ENCODE assay signal across 13 cellular contexts in the genomic region with DNA sequence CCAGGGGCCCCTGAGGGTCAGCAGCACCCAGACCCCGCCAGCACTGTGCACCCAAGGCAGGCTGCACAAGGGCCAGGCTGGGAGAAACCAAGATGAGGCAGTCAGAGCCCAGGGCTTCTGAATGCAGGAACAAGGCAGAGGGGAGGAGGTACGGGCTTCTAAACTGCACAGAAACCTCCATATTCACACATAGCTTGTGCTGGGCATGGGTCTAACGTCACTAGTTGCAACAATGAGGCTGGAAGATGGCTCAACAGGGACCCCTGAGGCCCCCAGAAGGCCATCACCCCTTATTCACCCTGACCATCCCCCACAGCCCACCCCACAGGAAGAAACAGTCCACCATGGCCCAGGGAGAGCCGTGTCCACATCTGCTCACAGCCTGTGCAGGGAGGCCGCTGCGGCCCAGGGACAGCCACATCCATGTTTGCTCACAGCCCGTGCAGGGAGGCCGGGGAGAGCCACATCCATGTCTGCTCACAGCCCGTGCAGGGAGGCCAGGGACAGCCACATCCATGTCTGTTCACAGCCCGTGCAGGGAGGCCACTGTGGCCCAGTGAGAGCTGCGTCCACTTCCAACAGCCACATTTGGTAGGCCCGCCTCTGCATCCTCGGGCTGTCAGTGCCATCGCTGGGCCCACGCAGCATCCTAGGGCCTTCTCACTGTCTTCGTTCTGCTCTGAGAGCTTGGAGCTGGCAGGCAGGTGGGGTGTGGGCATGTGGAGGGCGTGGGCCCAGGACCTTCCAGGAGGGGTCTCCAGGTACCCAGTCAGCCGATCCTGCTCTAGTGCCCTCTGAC. TPM values are rescaled to one million over a fixed set of nuclear protein-coding genes. Genes with fewer than 3 reads are reported as not detected.
DNase-seq lines count a peak whose midpoint lies in the region; ATAC-seq lines count a peak whose summit lies in the region.
"Had no signal": no experiment of that assay in that cellular context is flagged by ENCODE, and none has a peak within 500 bp of the region (broad histone marks: within the 10 kb centered on the region; RNA-seq: fewer than 3 reads in every experiment).

No MANE protein-coding gene starts in this region.

- H3K27ac Mint-ChIP-seq in activated CD8-positive, alpha-beta memory T cell treated with anti-CD3 and anti-CD28 coated beads, Interleukin-2, amount 10 ng/mL, durations not matched to agents 7 days and 5 days = peak overlapping the region; percentile 24
- H3K27ac Mint-ChIP-seq in stimulated activated memory B cell treated with anti-CD40 and anti-IgM and Interleukin-4, amounts not matched to agents 10 μg/mL and 1 μg/mL and 100 μg/mL, for 72 hours = peak overlapping the region; percentile 97

- ATAC-seq in activated CD8-positive, alpha-beta memory T cell treated with anti-CD3 and anti-CD28 coated beads, Interleukin-2, amount 10 ng/mL, durations not matched to agents 7 days and 5 days = no peak
- peak; percentile 37 for ATAC-seq in HG02571 (IDR thresholded peaks at IDR 0.05; ENCODE audit: unreplicated experiment)
- peak; percentile 12 for ATAC-seq in HG03457 (IDR thresholded peaks at IDR 0.05; ENCODE audit: unreplicated experiment)
- peak; percentile 60 for ATAC-seq in stimulated activated memory B cell treated with anti-CD40 and anti-IgM and Interleukin-4, amounts not matched to agents 10 μg/mL and 1 μg/mL and 100 μg/mL, for 72 hours

- H3K4me1 Mint-ChIP-seq in activated CD8-positive, alpha-beta memory T cell treated with anti-CD3 and anti-CD28 coated beads, Interleukin-2, amount 10 ng/mL, durations not matched to agents 7 days and 5 days = peaks cover 55% of the 10 kb centered on the region
- peaks cover 96% of the 10 kb centered on the region for H3K4me1 Mint-ChIP-seq in stimulated activated memory B cell treated with anti-CD40 and anti-IgM and Interleukin-4, amounts not matched to agents 10 μg/mL and 1 μg/mL and 100 μg/mL, for 72 hours

- CTCF ChIA-PET in activated CD8-positive, alpha-beta memory T cell treated with anti-CD3 and anti-CD28 coated beads, Interleukin-2, amount 10 ng/mL, durations not matched to agents 7 days and 5 days (lab: Charles Lee) = no interaction called here

- H3K4me3 Mint-ChIP-seq in activated CD8-positive, alpha-beta memory T cell treated with anti-CD3 and anti-CD28 coated beads, Interleukin-2, amount 10 ng/mL, durations not matched to agents 7 days and 5 days = no peak overlapping the region
- peak overlapping the region; percentile 72 for H3K4me3 Mint-ChIP-seq in stimulated activated memory B cell treated with anti-CD40 and anti-IgM and Interleukin-4, amounts not matched to agents 10 μg/mL and 1 μg/mL and 100 μg/mL, for 72 hours

- H3K9me3 Mint-ChIP-seq in activated CD8-positive, alpha-beta memory T cell treated with anti-CD3 and anti-CD28 coated beads, Interleukin-2, amount 10 ng/mL, durations not matched to agents 7 days and 5 days (ENCODE audit: low read depth) = no peaks in the 10 kb centered on the region
- H3K9me3 Mint-ChIP-seq in stimulated activated memory B cell treated with anti-CD40 and anti-IgM and Interleukin-4, amounts not matched to agents 10 μg/mL and 1 μg/mL and 100 μg/mL, for 72 hours = no peaks in the 10 kb centered on the region

- peaks cover 25% of the 10 kb centered on the region for H3K36me3 Mint-ChIP-seq in activated CD8-positive, alpha-beta memory T cell treated with anti-CD3 and anti-CD28 coated beads, Interleukin-2, amount 10 ng/mL, durations not matched to agents 7 days and 5 days
- peaks cover 83% of the 10 kb centered on the region for H3K36me3 Mint-ChIP-seq in stimulated activated memory B cell treated with anti-CD40 and anti-IgM and Interleukin-4, amounts not matched to agents 10 μg/mL and 1 μg/mL and 100 μg/mL, for 72 hours

- no peaks in the 10 kb centered on the region for H3K27me3 Mint-ChIP-seq in activated CD8-positive, alpha-beta memory T cell treated with anti-CD3 and anti-CD28 coated beads, Interleukin-2, amount 10 ng/mL, durations not matched to agents 7 days and 5 days
- H3K27me3 Mint-ChIP-seq in stimulated activated memory B cell treated with anti-CD40 and anti-IgM and Interleukin-4, amounts not matched to agents 10 μg/mL and 1 μg/mL and 100 μg/mL, for 72 hours = no peaks in the 10 kb centered on the region

- no peak for DNase-seq in activated CD8-positive, alpha-beta memory T cell treated with anti-CD3 and anti-CD28 coated beads, Interleukin-2, amount 10 ng/mL, durations not matched to agents 7 days and 5 days
- no peak for DNase-seq in activated CD8-positive, alpha-beta memory T cell treated with anti-CD3 and anti-CD28 coated beads, Interleukin-2, amount 50 U/mL, for 4 hours
- DNase-seq in islet precursor cell (no peak), NCI-H146 treated with DMSO at 0.1 percent for 48 hours (lab: John Stamatoyannopoulos, UW; ENCODE audit: unreplicated experiment) (no peak), GM19240 (ENCODE audit: insufficient read length, low spot score) (no peak)
- DNase-seq: 8988T, GM23248, NCI-H510A had no signal

RNA-seq across cellular contexts. Expression of gene LPCAT1, which starts 38.2 kb away (rescaled TPM):
- total RNA-seq in activated CD8-positive, alpha-beta memory T cell treated with anti-CD3 and anti-CD28 coated beads, Interleukin-2, amount 10 ng/mL, durations not matched to agents 7 days and 5 days = 10 to 100 TPM; 83.8 to 85.3 TPM

RNA-seq across cellular contexts. Expression of gene SLC6A3, which starts 40.3 kb away (rescaled TPM):
- total RNA-seq in activated CD8-positive, alpha-beta memory T cell treated with anti-CD3 and anti-CD28 coated beads, Interleukin-2, amount 10 ng/mL, durations not matched to agents 7 days and 5 days = under 1 TPM; 0.07 to 0.23 TPM
- total RNA-seq: GM23248, LHCN-M2, temporal lobe had no signal
